In the genomic region with DNA sequence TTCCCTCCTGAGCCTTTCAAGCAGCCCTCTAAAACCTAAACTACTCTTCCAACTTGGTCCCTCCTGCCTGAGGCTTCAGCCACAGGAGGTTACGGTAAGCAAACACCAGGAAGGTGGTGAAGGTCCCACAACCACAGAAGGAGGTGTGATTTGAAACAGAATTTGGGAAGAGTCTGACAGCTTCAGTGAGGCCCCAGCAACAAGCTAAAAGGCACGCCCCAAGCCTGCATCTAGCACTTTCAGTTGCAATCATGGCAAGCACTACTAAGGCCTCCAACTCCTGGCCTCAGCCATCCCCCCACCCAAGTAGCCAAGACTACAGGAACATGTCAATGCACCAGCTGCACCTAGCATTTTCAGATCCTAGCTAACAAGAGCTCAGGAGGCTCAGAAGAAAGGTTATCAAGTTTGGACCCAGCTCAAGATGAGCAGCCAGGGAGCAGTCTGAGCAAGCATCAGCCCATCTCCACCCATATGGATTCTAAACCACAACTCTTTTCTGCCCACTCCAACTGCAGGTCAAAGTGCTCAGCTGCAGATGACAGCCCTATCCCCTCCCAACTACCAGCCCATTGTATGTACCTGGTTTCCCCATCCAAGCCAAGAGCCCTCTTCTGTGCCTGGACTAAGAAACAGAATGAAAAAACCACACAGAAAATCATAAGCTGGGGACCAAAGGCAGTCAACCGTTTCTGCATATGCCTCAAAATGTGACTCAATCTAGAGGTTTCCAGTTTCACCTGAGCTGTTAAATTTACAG, we compare ENCODE assay signal across 8 cellular contexts. TPM values are rescaled to one million over a fixed set of nuclear protein-coding genes. Genes with fewer than 3 reads are reported as not detected.
DNase-seq lines count a peak whose midpoint lies in the region; ATAC-seq and TF ChIP-seq lines count a peak whose summit lies in the region.

No MANE protein-coding gene starts in this region.

- H3K4me1 Mint-ChIP-seq in activated naive CD8-positive, alpha-beta T cell (ENCODE audit: low read depth) = peaks cover 88% of the 10 kb centered on the region

- H3K4me3 ChIP-seq in IMR-90 (ENCODE audit: insufficient read depth, low read depth, low read length) = no peak overlapping the region
- H3K4me3 ChIP-seq in right lobe of liver = no peak overlapping the region
- H3K4me3 ChIP-seq in urinary bladder (ENCODE audit: low read depth, low read length) = no peak overlapping the region

- peak overlapping the region; percentile 80 for H2BK20ac ChIP-seq in IMR-90 (ENCODE audit: low read depth, low read length)

- H3K27ac Mint-ChIP-seq in activated naive CD8-positive, alpha-beta T cell = peak overlapping the region; percentile 92

- no peaks in the 10 kb centered on the region for H3K9me3 Mint-ChIP-seq in activated naive CD8-positive, alpha-beta T cell (ENCODE audit: low read depth)

- CTCF ChIA-PET in IMR-90 (lab: Yijun Ruan, JAX) = interaction anchor here (0.6 to 2.7 kb wide), 4 partner anchors 15 to 162 kb away, joined by 3 to 9 read pairs (median 7); no protein-coding TSS in a partner anchor

- intact Hi-C loops in IMR-90 (cut with micrococcal nuclease) (no loop called here), right lobe of liver (cut with DNase I) (loop anchor here in 1 of 2 donors (5.0 kb wide), 1 partner anchor 135 kb away; no protein-coding TSS in a partner anchor)

- in situ Hi-C loops in IMR-90 (cut with MboI; ENCODE audit: low sequenced_read_pairs) = loop anchor here (5.0 kb wide), 1 partner anchor 160 kb away; no protein-coding TSS in a partner anchor

- peak overlapping the region; percentile 78 for H3K27ac ChIP-seq in IMR-90 (ENCODE audit: insufficient read depth, low read length)
- peak overlapping the region; percentile 44 to 86 (median 45) for H3K27ac ChIP-seq in right lobe of liver
- H3K27ac ChIP-seq in urinary bladder (ENCODE audit: low read depth) = peak overlapping the region; percentile 68

- H3K36me3 ChIP-seq in IMR-90 (ENCODE audit: control insufficient read depth, insufficient read depth, low read length) (peaks cover 19% of the 10 kb centered on the region), right lobe of liver (peaks cover 0 to 34% (median 11%) of the 10 kb centered on the region in 4 donors), urinary bladder (ENCODE audit: insufficient read depth) (no peaks in the 10 kb centered on the region)

- H4K91ac ChIP-seq in IMR-90 (ENCODE audit: insufficient read depth, low read depth, low read length) = peak overlapping the region; percentile 85

- no peaks in the 10 kb centered on the region for H3K27me3 Mint-ChIP-seq in activated naive CD8-positive, alpha-beta T cell

- peak overlapping the region; percentile 82 for H2AFZ ChIP-seq in IMR-90 (replicated peaks; ENCODE audit: low read length, poor library complexity)

- peak overlapping the region; percentile 91 for H2AK5ac ChIP-seq in IMR-90 (ENCODE audit: low read depth, low read length)

- 50% methylated on average over 1 of the region's 3 CpGs; no CpG with 5 or more reads in 1 of the 2 experiments for WGBS in IMR-90 (ENCODE audit: extremely low coverage in 2 of 2, insufficient read length in 1 of 2), 2 experiments
- WGBS in right lobe of liver (ENCODE audit: insufficient coverage, low coverage, low lambda C conversion rate, missing lambda C conversion rate) = 38% methylated on average over 2 of the region's 3 CpGs
- 39% methylated on average over 3 of the region's 3 CpGs for WGBS in urinary bladder

- H2BK120ac ChIP-seq in IMR-90 (ENCODE audit: low read depth, low read length) = peak overlapping the region; percentile 87

- peaks cover 21 to 45% of the 10 kb centered on the region in 2 experiments for H3K79me1 ChIP-seq in IMR-90 (ENCODE audit: low read depth in 1 of 2, low read length in 2 of 2)

- peak overlapping the region; percentile 83; the same call in 1 of the 2 replicates for H3K56ac ChIP-seq in IMR-90 (ENCODE audit: extremely low read depth, insufficient read depth, low read length)

- H2AK9ac ChIP-seq in IMR-90 (replicated peaks; ENCODE audit: low read depth, low read length, poor library complexity) = peak overlapping the region; percentile 92

- peak overlapping the region; percentile 8; the same call in 1 of the 2 replicates for H3K9ac ChIP-seq in IMR-90 (ENCODE audit: low read depth, low read length)

- TF ChIP-seq POLR2A in IMR-90 (IDR thresholded peaks at IDR 0.05; ENCODE audit: low read depth, low read length) (no peak), right lobe of liver (IDR thresholded peaks at IDR 0.05) (no peak)

- H4K8ac ChIP-seq in IMR-90 (ENCODE audit: low read depth in 2 of 2, low read length in 2 of 2) = peak overlapping the region; percentile 1 to 87; a peak in 3 of 4 replicates

- H3K4me3 Mint-ChIP-seq in activated naive CD8-positive, alpha-beta T cell = peak overlapping the region; percentile 76

- peaks cover 3% of the 10 kb centered on the region for H3K36me3 Mint-ChIP-seq in activated naive CD8-positive, alpha-beta T cell

- peak overlapping the region; percentile 10; the same call in 1 of the 2 replicates for H3K18ac ChIP-seq in IMR-90 (ENCODE audit: low read depth, low read length)

- ATAC-seq in IMR-90 (ENCODE audit: low read depth) (no peak), right lobe of liver (no peak), HG03571 (IDR thresholded peaks at IDR 0.05; ENCODE audit: unreplicated experiment) (no peak)

- peak; percentile 61 for DNase-seq in activated gamma-delta T cell treated with Interleukin-2 at 50 U/mL for 16 hours
- DNase-seq in activated gamma-delta T cell (lab: John Stamatoyannopoulos, UW) = no peak
- DNase-seq in IMR-90 = peak; percentile 11
- DNase-seq in right lobe of liver = peak in 1 of 3 donors; percentile 27
- DNase-seq in midbrain (lab: John Stamatoyannopoulos, UW) = no peak

- H3K23ac ChIP-seq in IMR-90 (ENCODE audit: low read depth, low read length) = peak overlapping the region; percentile 55; the same call in 1 of the 2 replicates

- peaks cover 36% of the 10 kb centered on the region for H3K4me1 ChIP-seq in IMR-90 (ENCODE audit: control insufficient read depth, insufficient read depth, low read length)
- H3K4me1 ChIP-seq in right lobe of liver = peaks cover 0 to 52% (median 22%) of the 10 kb centered on the region in 4 donors
- no peaks in the 10 kb centered on the region for H3K4me1 ChIP-seq in urinary bladder (ENCODE audit: insufficient read depth)

- peak overlapping the region; percentile 59; the same call in 2 of the 3 replicates for H2BK15ac ChIP-seq in IMR-90 (ENCODE audit: low read depth, low read length)

- no peaks in the 10 kb centered on the region for H3K9me3 ChIP-seq in IMR-90 (ENCODE audit: control insufficient read depth, insufficient read depth, low read length)
- no peaks in the 10 kb centered on the region for H3K9me3 ChIP-seq in right lobe of liver

- peak overlapping the region; percentile 29; the same call in 1 of the 2 replicates for H4K5ac ChIP-seq in IMR-90 (ENCODE audit: low read depth, low read length)

- no TSS peak for BruUV-seq in IMR-90 (replicated peaks; lab: Mats Ljungman, UMichigan)

- TF ChIP-seq RAD21 in IMR-90 (IDR thresholded peaks at IDR 0.05; ENCODE audit: low read length) = no peak

- peaks cover 24% of the 10 kb centered on the region for H3K9me1 ChIP-seq in IMR-90 (ENCODE audit: insufficient read depth, low read length)

- H3K27me3 ChIP-seq in IMR-90 (ENCODE audit: control insufficient read depth, insufficient read depth, low read length) = no peaks in the 10 kb centered on the region
- no peaks in the 10 kb centered on the region for H3K27me3 ChIP-seq in right lobe of liver

- dilution Hi-C loops in IMR-90 (cut with HindIII; ENCODE audit: low sequenced_read_pairs, unreplicated experiment) = no loop called here

- peak overlapping the region; percentile 95 for H3K4ac ChIP-seq in IMR-90 (ENCODE audit: low read depth, low read length)

- peaks cover 38% of the 10 kb centered on the region for H4K20me1 ChIP-seq in IMR-90 (ENCODE audit: insufficient read depth, low read length)

- no peak for TF ChIP-seq CTCF in IMR-90 (conservative IDR thresholded peaks at IDR 0.05; ENCODE audit: low read depth, low read length)
- TF ChIP-seq CTCF in right lobe of liver (IDR thresholded peaks at IDR 0.05) = no peak

- peak overlapping the region; percentile 31 for H3K14ac ChIP-seq in IMR-90 (replicated peaks; ENCODE audit: low read depth, low read length)

- POLR2A ChIA-PET in IMR-90 (lab: Charles Lee; ENCODE audit: unreplicated experiment) = interaction anchor here (0.6 kb wide), 1 partner anchor 108 kb away, joined by 3 read pairs; a partner anchor contains a TSS

- peak overlapping the region; percentile 87 for H2BK5ac ChIP-seq in IMR-90 (ENCODE audit: low read depth, low read length, poor library complexity, severe bottlenecking)

- peak overlapping the region; percentile 4; the same call in 1 of the 2 replicates for H3K4me2 ChIP-seq in IMR-90 (ENCODE audit: low read depth, low read length)

RNA-seq across cellular contexts. Expression of a gene that starts 10.4 kb away (rescaled TPM):
- total RNA-seq in IMR-90 (2012; rRNA removed) = 695 and 735 TPM in 2 replicates
- polyA plus RNA-seq in IMR-90 (2012; rRNA removed) = 80.7 and 95.1 TPM in 2 replicates
- polyA plus RNA-seq in IMR-90 (2012; cell fraction: cytosol; rRNA removed) = 22.8 and 36.6 TPM in 2 replicates
- polyA plus RNA-seq in IMR-90 (2012; cell fraction: nucleus; rRNA removed; ENCODE audit: low replicate concordance) = 45.0 and 186 TPM in 2 replicates
- 100 to 1,000 TPM in 4 of 6 experiments, 10 to 100 TPM in 2; 91.0 to 180 (median 113) TPM for total RNA-seq in right lobe of liver
- 554 TPM for total RNA-seq in urinary bladder
- polyA plus RNA-seq in urinary bladder = 200 TPM

RNA-seq across cellular contexts. Expression of a gene that starts 16.6 kb away (rescaled TPM):
- total RNA-seq in IMR-90 (2012; rRNA removed) = 1,598 and 1,857 TPM in 2 replicates
- polyA plus RNA-seq in IMR-90 (2012; rRNA removed) = 1,684 and 1,697 TPM in 2 replicates
- polyA plus RNA-seq in IMR-90 (2012; cell fraction: cytosol; rRNA removed) = 1,447 and 1,704 TPM in 2 replicates
- polyA plus RNA-seq in IMR-90 (2012; cell fraction: nucleus; rRNA removed; ENCODE audit: low replicate concordance) = 506 and 710 TPM in 2 replicates
- total RNA-seq in right lobe of liver = 100 to 1,000 TPM; 442 to 450 (median 449) TPM
- total RNA-seq in urinary bladder = 863 TPM
- polyA plus RNA-seq in urinary bladder = 1,468 TPM

RNA-seq across cellular contexts. Expression of a gene that starts 34.3 kb away (rescaled TPM):
- total RNA-seq in IMR-90 (2012; rRNA removed) (3.3 and 4.3 TPM in 2 replicates), right lobe of liver (10 to 100 TPM; 12.3 to 34.2 (median 21.1) TPM), urinary bladder (5.1 TPM)
- polyA plus RNA-seq in IMR-90 (2012; rRNA removed) (10.1 TPM in 2 replicates), urinary bladder (14.3 TPM)
- polyA plus RNA-seq in IMR-90 (2012; cell fraction: cytosol; rRNA removed) = 8.4 and 9.3 TPM in 2 replicates
- 42.6 and 48.7 TPM in 2 replicates for polyA plus RNA-seq in IMR-90 (2012; cell fraction: nucleus; rRNA removed; ENCODE audit: low replicate concordance)

RNA-seq across cellular contexts. Expression of a gene that starts 44.6 kb away (rescaled TPM):
- 126 and 136 TPM in 2 replicates for total RNA-seq in IMR-90 (2012; rRNA removed)
- 28.0 and 34.8 TPM in 2 replicates for polyA plus RNA-seq in IMR-90 (2012; rRNA removed)
- 14.4 and 18.0 TPM in 2 replicates for polyA plus RNA-seq in IMR-90 (2012; cell fraction: cytosol; rRNA removed)
- polyA plus RNA-seq in IMR-90 (2012; cell fraction: nucleus; rRNA removed; ENCODE audit: low replicate concordance) = 35.6 and 60.7 TPM in 2 replicates
- 10 to 100 TPM; 20.0 to 38.0 (median 31.8) TPM for total RNA-seq in right lobe of liver
- 75.2 TPM for total RNA-seq in urinary bladder
- 52.8 TPM for polyA plus RNA-seq in urinary bladder

RNA-seq across cellular contexts. Expression of a gene that starts 55.5 kb away (rescaled TPM):
- total RNA-seq in IMR-90 (2012; rRNA removed) (4.4 and 5.0 TPM in 2 replicates), right lobe of liver (10 to 100 TPM; 19.1 to 36.4 (median 22.7) TPM), urinary bladder (12.9 TPM)
- polyA plus RNA-seq in IMR-90 (2012; rRNA removed) (24.7 and 26.1 TPM in 2 replicates), urinary bladder (47.7 TPM)
- 13.6 and 18.0 TPM in 2 replicates for polyA plus RNA-seq in IMR-90 (2012; cell fraction: cytosol; rRNA removed)
- polyA plus RNA-seq in IMR-90 (2012; cell fraction: nucleus; rRNA removed; ENCODE audit: low replicate concordance) = 158 and 257 TPM in 2 replicates

Comparison
In these comparisons a context has a peak if more than half of its experiments do, and no peak if none do; other contexts are left out.
1. DNase-seq: peak in activated gamma-delta T cell treated with Interleukin-2 at 50 U/mL for 16 hours (single experiment) and IMR-90 (single experiment); none in activated gamma-delta T cell (single experiment) and midbrain (single experiment).
2. Peak in every context shown above with its lines, with median percentiles within 50 percentile points of each other: H3K27ac ChIP-seq.